In genomic region chr14:93943052-93943451, GRCh38 we compare ENCODE assay signal across 28 cellular contexts. TPM values are rescaled to one million over a fixed set of nuclear protein-coding genes. Genes with fewer than 3 reads are reported as not detected.
DNase-seq lines count a peak whose midpoint lies in the region; ATAC-seq, FAIRE-seq and TF ChIP-seq lines count a peak whose summit lies in the region.
"Had no signal": no experiment of that assay in that cellular context is flagged by ENCODE, and none has a peak within 500 bp of the region (broad histone marks: within the 10 kb centered on the region; RNA-seq: fewer than 3 reads in every experiment).

No MANE protein-coding gene starts in this region.

- H4K8ac ChIP-seq in IMR-90 (ENCODE audit: low read depth in 2 of 2, low read length in 2 of 2) = no peak overlapping the region

- no peak overlapping the region for H3K56ac ChIP-seq in IMR-90 (ENCODE audit: extremely low read depth, insufficient read depth, low read length)

- H3K36me3 ChIP-seq in IMR-90 (ENCODE audit: control insufficient read depth, insufficient read depth, low read length) (no peaks in the 10 kb centered on the region), tibial nerve (no peaks in the 10 kb centered on the region), stomach (peaks cover 0 to 50% (median 14%) of the 10 kb centered on the region in 4 donors), left ventricle myocardium inferior (peaks cover 86% of the 10 kb centered on the region)
- H3K36me3 ChIP-seq: ovary had no signal

- TF ChIP-seq POLR2A in IMR-90 (IDR thresholded peaks at IDR 0.05; ENCODE audit: low read depth, low read length) (no peak), tibial nerve (IDR thresholded peaks at IDR 0.05) (no peak), stomach (IDR thresholded peaks at IDR 0.05) (no peak)

- H3K18ac ChIP-seq in IMR-90 (ENCODE audit: low read depth, low read length) = no peak overlapping the region

- no peak overlapping the region for H3K27ac ChIP-seq in IMR-90 (ENCODE audit: insufficient read depth, low read length)
- H3K27ac ChIP-seq in tibial nerve = no peak overlapping the region
- peak overlapping the region in 2 of 5 donors; percentile 63 to 72 for H3K27ac ChIP-seq in stomach
- no peak overlapping the region for H3K27ac ChIP-seq in left ventricle myocardium inferior (replicated peaks)
- H3K27ac ChIP-seq: C4-2B, HL-60, ovary, skin epidermis had no signal

- H2AK5ac ChIP-seq in IMR-90 (ENCODE audit: low read depth, low read length) = no peak overlapping the region

- dilution Hi-C loops in IMR-90 (cut with HindIII; ENCODE audit: low sequenced_read_pairs, unreplicated experiment) = no loop called here

- no CpG with 5 or more reads among the region's 10 CpGs for WGBS in IMR-90 (ENCODE audit: extremely low coverage in 2 of 2, insufficient read length in 1 of 2), 2 experiments
- WGBS in tibial nerve, 2 donors = 76 to 80% methylated on average over 10 of the region's 10 CpGs
- 86 to 90% (median 88%) methylated on average over 10 of the region's 10 CpGs for WGBS in stomach, 5 donors

- no peak for TF ChIP-seq CTCF in IMR-90 (conservative IDR thresholded peaks at IDR 0.05; ENCODE audit: low read depth, low read length)
- TF ChIP-seq CTCF in tibial nerve (IDR thresholded peaks at IDR 0.05) = no peak
- no peak for TF ChIP-seq CTCF in stomach (IDR thresholded peaks at IDR 0.05)
- no peak for TF ChIP-seq CTCF in left ventricle myocardium inferior (IDR thresholded peaks at IDR 0.05; ENCODE audit: borderline replicate concordance)

- H2BK20ac ChIP-seq in IMR-90 (ENCODE audit: low read depth, low read length) = no peak overlapping the region

- H4K5ac ChIP-seq in IMR-90 (ENCODE audit: low read depth, low read length) = no peak overlapping the region

- H2BK5ac ChIP-seq in IMR-90 (ENCODE audit: low read depth, low read length, poor library complexity, severe bottlenecking) = no peak overlapping the region

- H3K9me3 ChIP-seq in IMR-90 (ENCODE audit: control insufficient read depth, insufficient read depth, low read length) (no peaks in the 10 kb centered on the region), tibial nerve (no peaks in the 10 kb centered on the region), stomach (no peaks in the 10 kb centered on the region), left ventricle myocardium inferior (replicated peaks) (no peaks in the 10 kb centered on the region)
- H3K9me3 ChIP-seq: A549 had no signal

- no peak overlapping the region for H3K4ac ChIP-seq in IMR-90 (ENCODE audit: low read depth, low read length)

- H2AK9ac ChIP-seq in IMR-90 (replicated peaks; ENCODE audit: low read depth, low read length, poor library complexity) = no peak overlapping the region

- intact Hi-C loops in IMR-90 (cut with micrococcal nuclease) = no loop called here
- intact Hi-C loops in stomach (cut with DNase I; ENCODE audit: low total_unique reads) = no loop called here
- intact Hi-C loops in left ventricle myocardium inferior (cut with micrococcal nuclease) = loop anchor here (5.0 kb wide), 1 partner anchor 54 kb away; the partner anchor contains the start of gene CCDC197

- H3K27me3 ChIP-seq in IMR-90 (ENCODE audit: control insufficient read depth, insufficient read depth, low read length) (peaks cover 10% of the 10 kb centered on the region; the same call in 1 of the 2 replicates), tibial nerve (peaks cover 0 to 14% of the 10 kb centered on the region in 2 donors), stomach (peaks cover 0 to 15% (median 12%) of the 10 kb centered on the region in 3 donors), left ventricle myocardium inferior (ENCODE audit: low read depth) (peaks cover 17% of the 10 kb centered on the region)
- H3K27me3 ChIP-seq: ovary had no signal

- ATAC-seq in IMR-90 (ENCODE audit: low read depth) = no peak
- ATAC-seq: A549, esophagus mucosa, HCT116, SK-N-SH treated with all-trans-retinoic acid at 6 μM for 48 hours had no signal

- CTCF ChIA-PET in IMR-90 (lab: Yijun Ruan, JAX) = interaction anchor here (2.1 kb wide), 1 partner anchor 57 kb away, joined by 8 read pairs; no protein-coding TSS in a partner anchor

- no peak for TF ChIP-seq RAD21 in IMR-90 (IDR thresholded peaks at IDR 0.05; ENCODE audit: low read length)

- H2BK15ac ChIP-seq in IMR-90 (ENCODE audit: low read depth, low read length) = no peak overlapping the region

- in situ Hi-C loops in ACHN (cut with HindIII; ENCODE audit: low pct_ligation_motif_present, low pct_unique_long_range_greater_than_20kb, low sequenced_read_pairs) (no loop called here), IMR-90 (cut with MboI; ENCODE audit: low sequenced_read_pairs) (loop anchor here (5.0 to 10.0 kb wide), 2 partner anchors 59 to 192 kb away; no protein-coding TSS in a partner anchor)

- H3K23ac ChIP-seq in IMR-90 (ENCODE audit: low read depth, low read length) = no peak overlapping the region

- H2BK120ac ChIP-seq in IMR-90 (ENCODE audit: low read depth, low read length) = no peak overlapping the region

- no peak for TF ChIP-seq EP300 in tibial nerve (IDR thresholded peaks at IDR 0.05)
- TF ChIP-seq EP300 in stomach (IDR thresholded peaks at IDR 0.05) = no peak

- peaks cover 3% of the 10 kb centered on the region; the same call in 1 of the 2 replicates for H4K20me1 ChIP-seq in IMR-90 (ENCODE audit: insufficient read depth, low read length)

- H3K14ac ChIP-seq in IMR-90 (replicated peaks; ENCODE audit: low read depth, low read length) = no peak overlapping the region

- H4K91ac ChIP-seq in IMR-90 (ENCODE audit: insufficient read depth, low read depth, low read length) = no peak overlapping the region

- H2AFZ ChIP-seq in IMR-90 (replicated peaks; ENCODE audit: low read length, poor library complexity) = no peak overlapping the region

- H3K79me1 ChIP-seq in IMR-90 (ENCODE audit: low read depth in 1 of 2, low read length in 2 of 2) = no peaks in the 10 kb centered on the region

- peak; percentile 72 for DNase-seq in ACHN
- DNase-seq in IMR-90 = peak; percentile 78
- DNase-seq in astrocyte of the hippocampus (ENCODE audit: low read depth, low spot score) = peak; percentile 74
- peak; percentile 39 for DNase-seq in myocyte (ENCODE audit: low read depth)
- DNase-seq in tibial nerve (ENCODE audit: low spot score in 2 of 2) = no peak
- no peak for DNase-seq in stomach
- DNase-seq in GM19239 (ENCODE audit: insufficient read length, low spot score) = no peak
- no peak for DNase-seq in left ventricle myocardium inferior
- DNase-seq: activated CD4-positive, CD25-positive, alpha-beta regulatory T cell treated with anti-CD3 and anti-CD28 coated beads, Interleukin-2, amount 50 U/mL, for 72 hours; caudate nucleus; effector CD8-positive, alpha-beta T cell; NCI-H187; NCI-H345; ovary; stimulated activated CD4-positive, alpha-beta T cell treated with anti-CD3 and anti-CD28 coated beads, Interleukin-4, amount 100 ng/mL, for 24 hours; T1000 had no signal

- POLR2A ChIA-PET in IMR-90 (lab: Charles Lee; ENCODE audit: unreplicated experiment) = no interaction called here

- H3K4me2 ChIP-seq in IMR-90 (ENCODE audit: low read depth, low read length) = no peak overlapping the region
- H3K4me2 ChIP-seq: A549 had no signal

- no peak overlapping the region for H3K9ac ChIP-seq in IMR-90 (ENCODE audit: low read depth, low read length)

- peaks cover 7% of the 10 kb centered on the region for H3K4me1 ChIP-seq in IMR-90 (ENCODE audit: control insufficient read depth, insufficient read depth, low read length)
- H3K4me1 ChIP-seq in tibial nerve = peaks cover 0 to 11% (median 3%) of the 10 kb centered on the region in 4 donors
- H3K4me1 ChIP-seq in stomach = peaks cover 7 to 58% (median 29%) of the 10 kb centered on the region in 4 donors
- H3K4me1 ChIP-seq in left ventricle myocardium inferior = peaks cover 60% of the 10 kb centered on the region

- no peak for FAIRE-seq in GM19239 (lab: Jason Lieb, UNC)
- FAIRE-seq: urothelium cell line had no signal

- no peaks in the 10 kb centered on the region for H3K9me1 ChIP-seq in IMR-90 (ENCODE audit: insufficient read depth, low read length)

- no TSS peak for BruUV-seq in IMR-90 (replicated peaks; lab: Mats Ljungman, UMichigan)

- H3K4me3 ChIP-seq in IMR-90 (ENCODE audit: insufficient read depth, low read depth, low read length) = no peak overlapping the region
- no peak overlapping the region for H3K4me3 ChIP-seq in tibial nerve
- no peak overlapping the region for H3K4me3 ChIP-seq in stomach
- no peak overlapping the region for H3K4me3 ChIP-seq in left ventricle myocardium inferior
- H3K4me3 ChIP-seq: A549, lung, ovary, skin epidermis had no signal

TF ChIP-seq in IMR-90, 13 proteins besides CTCF, POLR2A, EP300 and RAD21:
- TF ChIP-seq CHD1 (IDR thresholded peaks at IDR 0.05; ENCODE audit: low read depth, low read length) = no peak
- TF ChIP-seq RCOR1 (IDR thresholded peaks at IDR 0.05; ENCODE audit: insufficient replicate concordance, low read length) = peak; percentile 59

RNA-seq across cellular contexts. Expression of gene FAM181A, which starts 15.9 kb away (rescaled TPM):
- total RNA-seq in IMR-90 (2012; rRNA removed) (not detected in 2 replicates), myocyte (not detected in 2 replicates), tibial nerve (not detected), stomach (not detected), left ventricle myocardium inferior (not detected)
- polyA plus RNA-seq in IMR-90 (2012; rRNA removed) (not detected in 2 replicates), stomach (not detected)
- not detected in 2 replicates for polyA plus RNA-seq in IMR-90 (2012; cell fraction: cytosol; rRNA removed)
- polyA plus RNA-seq in IMR-90 (2012; cell fraction: nucleus; rRNA removed; ENCODE audit: low replicate concordance) = not detected in 2 replicates
- not detected for polyA plus RNA-seq in myocyte (2012)
- total RNA-seq: activated CD8-positive, alpha-beta memory T cell treated with anti-CD3 and anti-CD28 coated beads for 36 hours; activated T-helper 1 cell treated with anti-CD3 and anti-CD28 coated beads, Interleukin-12 subunit alpha, Interleukin-12 subunit beta, Interleukin-2, Interleukin-4 antibody, amounts not matched to agents 30 ng/mL and 10 ng/mL and 1 ng/mL, durations not matched to agents 14 hours and 24 hours and 36 hours; esophagus mucosa had no signal
- polyA plus RNA-seq: A549, IgD-negative memory B cell, ovary had no signal

RNA-seq across cellular contexts. Expression of gene ASB2, which starts 33.3 kb away (rescaled TPM):
- total RNA-seq in IMR-90 (2012; rRNA removed) = 0.54 and 0.83 TPM in 2 replicates
- 0.77 and 0.98 TPM in 2 replicates for polyA plus RNA-seq in IMR-90 (2012; rRNA removed)
- 0.42 and 0.78 TPM in 2 replicates for polyA plus RNA-seq in IMR-90 (2012; cell fraction: cytosol; rRNA removed)
- polyA plus RNA-seq in IMR-90 (2012; cell fraction: nucleus; rRNA removed; ENCODE audit: low replicate concordance) = 1.3 and 3.4 TPM in 2 replicates
- total RNA-seq in myocyte = 0.73 and 8.9 TPM in 2 replicates
- 1.5 TPM for polyA plus RNA-seq in myocyte (2012)
- total RNA-seq in tibial nerve = 1 to 10 TPM in 2 of 4 donors, under 1 TPM in 1, not detected in 1; 0.60 to 2.1 (median 1.8) TPM
- total RNA-seq in stomach = 100 to 1,000 TPM in 1 of 5 donors, 10 to 100 TPM in 3, 1 to 10 TPM in 1; 9.6 to 199 (median 34.8) TPM
- polyA plus RNA-seq in stomach = 10 to 100 TPM in 1 of 3 donors, 1 to 10 TPM in 2; 2.0 to 17.1 (median 2.2) TPM
- total RNA-seq in left ventricle myocardium inferior = 251 TPM

RNA-seq across cellular contexts. Expression of gene CCDC197, which starts 54.0 kb away (rescaled TPM):
- total RNA-seq in IMR-90 (2012; rRNA removed) (not detected in 2 replicates), myocyte (not detected in 2 replicates), tibial nerve (not detected), stomach (not detected), left ventricle myocardium inferior (1.2 TPM)
- polyA plus RNA-seq in IMR-90 (2012; rRNA removed) (not detected in 2 replicates), stomach (not detected)
- polyA plus RNA-seq in IMR-90 (2012; cell fraction: cytosol; rRNA removed) = not detected in 2 replicates
- polyA plus RNA-seq in IMR-90 (2012; cell fraction: nucleus; rRNA removed; ENCODE audit: low replicate concordance) = not detected in 2 replicates
- not detected for polyA plus RNA-seq in myocyte (2012)
- total RNA-seq: activated CD8-positive, alpha-beta memory T cell treated with anti-CD3 and anti-CD28 coated beads for 36 hours; esophagus mucosa; lung; ovary had no signal
- polyA plus RNA-seq: A549, IgD-negative memory B cell, lung, ovary had no signal

Comparison
In these comparisons a context has a peak if more than half of its experiments do, and no peak if none do; other contexts are left out.
1. DNase-seq: peak in ACHN (single experiment), IMR-90 (single experiment), astrocyte of the hippocampus (single experiment) and myocyte (single experiment); none in tibial nerve (0 of 2), stomach (single experiment), GM19239 (single experiment) and left ventricle myocardium inferior (single experiment).